Comparison of ENCODE assay signal across 1 cellular context in genomic region chr18:12652861-12653401, GRCh38.
A peak's percentile ranks its signal among the peaks of the same experiment; 100 is the strongest.
TF ChIP-seq lines count a peak whose summit lies in the region.

No MANE protein-coding gene starts in this region.

TF ChIP-seq in HepG2, 621 proteins besides CTCF, POLR2A, EP300 and RAD21 (continues in another document):
- TF ChIP-seq SOX5 (CRISPR knock-in tag; IDR thresholded peaks at IDR 0.05; ENCODE audit: borderline replicate concordance) (0 out of 2 replicates have a peak, but pooled peaks have one; percentile 21), BCL6 (CRISPR knock-in tag; IDR thresholded peaks at IDR 0.05) (no peak), ZNF550 (CRISPR knock-in tag; IDR thresholded peaks at IDR 0.05; ENCODE audit: borderline replicate concordance) (no peak), GLI4 (CRISPR knock-in tag; IDR thresholded peaks at IDR 0.05; ENCODE audit: borderline replicate concordance) (no peak), ZBTB40 (IDR thresholded peaks at IDR 0.05) (no peak), ZBTB40 (CRISPR knock-in tag; IDR thresholded peaks at IDR 0.05) (no peak), PPARG (CRISPR knock-in tag; conservative IDR thresholded peaks at IDR 0.05) (peak; percentile 85), ZNF30 (CRISPR knock-in tag; IDR thresholded peaks at IDR 0.05) (no peak), ZNF788 (CRISPR knock-in tag; IDR thresholded peaks at IDR 0.05; ENCODE audit: borderline replicate concordance) (no peak), THAP8 (CRISPR knock-in tag; IDR thresholded peaks at IDR 0.05; ENCODE audit: borderline replicate concordance) (no peak), ZSCAN21 (CRISPR knock-in tag; IDR thresholded peaks at IDR 0.05; ENCODE audit: borderline replicate concordance) (no peak), MAFF (IDR thresholded peaks at IDR 0.05; ENCODE audit: low read depth, low read length) (peak; percentile 61), ZNF292 (CRISPR knock-in tag; IDR thresholded peaks at IDR 0.05; ENCODE audit: borderline replicate concordance, low read depth) (no peak), ZMAT5 (CRISPR knock-in tag; IDR thresholded peaks at IDR 0.05; ENCODE audit: borderline replicate concordance, low read depth) (no peak), RAD51 (IDR thresholded peaks at IDR 0.05; ENCODE audit: borderline replicate concordance) (no peak), BORCS8-MEF2B (CRISPR knock-in tag; IDR thresholded peaks at IDR 0.05) (no peak), ZNF878 (CRISPR knock-in tag; IDR thresholded peaks at IDR 0.05) (no peak), ZGPAT (CRISPR knock-in tag; IDR thresholded peaks at IDR 0.05) (no peak), SUZ12 (IDR thresholded peaks at IDR 0.05; ENCODE audit: low read depth, low read length) (no peak), RXRB (CRISPR knock-in tag; IDR thresholded peaks at IDR 0.05; ENCODE audit: borderline replicate concordance) (peak; percentile 63; the same call in 1 of the 2 replicates), KDM5B (CRISPR knock-in tag; IDR thresholded peaks at IDR 0.05; ENCODE audit: borderline replicate concordance) (no peak), ZBTB1 (CRISPR knock-in tag; IDR thresholded peaks at IDR 0.05; ENCODE audit: borderline replicate concordance) (no peak), RARA (CRISPR knock-in tag; IDR thresholded peaks at IDR 0.05) (0 out of 2 replicates have a peak, but pooled peaks have one; percentile 18), SOX13 (IDR thresholded peaks at IDR 0.05) (no peak), SOX13 (CRISPR knock-in tag; conservative IDR thresholded peaks at IDR 0.05 in 1 of 2, IDR thresholded peaks at IDR 0.05 in 1 of 2) (0 out of 4 replicates have a peak, but pooled peaks of 1 of the 2 experiments have one; percentile 9), FOSL2 (CRISPR knock-in tag; IDR thresholded peaks at IDR 0.05) (0 out of 2 replicates have a peak, but pooled peaks have one; percentile 29), SMARCC2 (IDR thresholded peaks at IDR 0.05) (no peak), POGZ (CRISPR knock-in tag; IDR thresholded peaks at IDR 0.05) (no peak), ATM (IDR thresholded peaks at IDR 0.05; ENCODE audit: borderline replicate concordance) (no peak), THAP9 (CRISPR knock-in tag; IDR thresholded peaks at IDR 0.05; ENCODE audit: borderline replicate concordance) (no peak), ZNF761 (CRISPR knock-in tag; conservative IDR thresholded peaks at IDR 0.05) (no peak), TP53 (CRISPR knock-in tag; conservative IDR thresholded peaks at IDR 0.05) (no peak), KDM6A (CRISPR knock-in tag; IDR thresholded peaks at IDR 0.05; ENCODE audit: low read depth) (no peak), IRF1 (CRISPR knock-in tag; IDR thresholded peaks at IDR 0.05; ENCODE audit: low read depth) (no peak), ZBTB2 (CRISPR knock-in tag; IDR thresholded peaks at IDR 0.05; ENCODE audit: low read depth) (no peak), KLF16 (CRISPR knock-in tag; IDR thresholded peaks at IDR 0.05) (no peak), ZBTB37 (CRISPR knock-in tag; IDR thresholded peaks at IDR 0.05) (no peak), ZNF143 (CRISPR knock-in tag; IDR thresholded peaks at IDR 0.05) (no peak)
